ENCODE assay signal across 1 cellular context in genomic region chr20:25390538-25391528, GRCh38.
TF ChIP-seq lines count a peak whose summit lies in the region.

Gene ABHD12, minus strand, starts transcription at chr20:25390835. Its CDS starts 132 bp downstream, at chr20:25390703.

TF ChIP-seq in GM12878, 131 proteins besides CTCF, POLR2A, EP300 and RAD21 (continued from another document):
- TF ChIP-seq BRCA1 (IDR thresholded peaks at IDR 0.05; ENCODE audit: low read depth, low read length) (no peak), POU2F2 (IDR thresholded peaks at IDR 0.05; ENCODE audit: borderline replicate concordance, low read depth, low read length) (peak; percentile 42; the same call in 2 of the 3 replicates), CREM (IDR thresholded peaks at IDR 0.05; ENCODE audit: low read depth) (peak; percentile 83), STAT1 (conservative IDR thresholded peaks at IDR 0.05) (no peak), TAF1 (IDR thresholded peaks at IDR 0.05; ENCODE audit: borderline replicate concordance, low read depth, low read length) (peak; percentile 77; the same call in 1 of the 2 replicates), TCF12 (IDR thresholded peaks at IDR 0.05; ENCODE audit: low read depth, low read length) (peak; percentile 85), RELB (IDR thresholded peaks at IDR 0.05; ENCODE audit: low read depth) (peak; percentile 51; the same call in 1 of the 2 replicates), WRNIP1 (IDR thresholded peaks at IDR 0.05; ENCODE audit: borderline replicate concordance, low read depth, low read length) (no peak), PML (IDR thresholded peaks at IDR 0.05; ENCODE audit: low read length) (peak; percentile 69; the same call in 1 of the 2 replicates), SMAD5 (IDR thresholded peaks at IDR 0.05; ENCODE audit: low read depth) (peak; percentile 70; the same call in 1 of the 2 replicates), POLR2AphosphoS2 (IDR thresholded peaks at IDR 0.05; ENCODE audit: low read depth, low read length) (peak; percentile 59; the same call in 1 of the 2 replicates), BMI1 (IDR thresholded peaks at IDR 0.05; ENCODE audit: borderline replicate concordance) (no peak), USF2 (IDR thresholded peaks at IDR 0.05; ENCODE audit: borderline replicate concordance, low read depth, low read length) (no peak), PAX5 (IDR thresholded peaks at IDR 0.05; ENCODE audit: borderline replicate concordance, low read depth, low read length) (peak; percentile 50; the same call in 1 of the 2 replicates), E2F4 (IDR thresholded peaks at IDR 0.05; ENCODE audit: low read depth, low read length) (no peak), RB1 (IDR thresholded peaks at IDR 0.05; ENCODE audit: borderline replicate concordance) (peak; percentile 6; the same call in 1 of the 2 replicates), ZBTB40 (IDR thresholded peaks at IDR 0.05; ENCODE audit: borderline replicate concordance) (peak; percentile 57; the same call in 1 of the 2 replicates), EED (IDR thresholded peaks at IDR 0.05; ENCODE audit: low read depth) (peak; percentile 41; the same call in 1 of the 2 replicates), ELK1 (IDR thresholded peaks at IDR 0.05; ENCODE audit: low read depth, low read length) (0 out of 2 replicates have a peak, but pooled peaks have one; percentile 29), RUNX3 (IDR thresholded peaks at IDR 0.05; ENCODE audit: low read length) (peak; percentile 42), SMC3 (IDR thresholded peaks at IDR 0.05; ENCODE audit: borderline replicate concordance, low read length) (0 out of 2 replicates have a peak, but pooled peaks have one; percentile 20), SIN3A (IDR thresholded peaks at IDR 0.05; ENCODE audit: low read depth, low read length) (peak; percentile 64; the same call in 1 of the 2 replicates), TCF3 (IDR thresholded peaks at IDR 0.05; ENCODE audit: borderline replicate concordance, insufficient read depth, low read depth, low read length) (peak; percentile 88), CREB1 (IDR thresholded peaks at IDR 0.05; ENCODE audit: low read depth) (peak; percentile 87), EGR1 (IDR thresholded peaks at IDR 0.05; ENCODE audit: borderline replicate concordance in 1 of 2, low read depth in 2 of 2, low read length in 2 of 2) (peak in 1 of 2 experiments; percentile 34; a peak in 1 of 3 replicates), NKRF (conservative IDR thresholded peaks at IDR 0.05) (peak; percentile 93), YY1 (IDR thresholded peaks at IDR 0.05; ENCODE audit: low read depth, low read length) (peak; percentile 96), BACH1 (IDR thresholded peaks at IDR 0.05; ENCODE audit: borderline replicate concordance) (peak; percentile 23; the same call in 1 of the 2 replicates), CHD1 (IDR thresholded peaks at IDR 0.05; ENCODE audit: low read depth, low read length) (no peak), POLR2AphosphoS5 (IDR thresholded peaks at IDR 0.05; ENCODE audit: low read length) (peak; percentile 91), MLLT1 (IDR thresholded peaks at IDR 0.05) (peak; percentile 36; the same call in 1 of the 2 replicates)
